In the genomic region with DNA sequence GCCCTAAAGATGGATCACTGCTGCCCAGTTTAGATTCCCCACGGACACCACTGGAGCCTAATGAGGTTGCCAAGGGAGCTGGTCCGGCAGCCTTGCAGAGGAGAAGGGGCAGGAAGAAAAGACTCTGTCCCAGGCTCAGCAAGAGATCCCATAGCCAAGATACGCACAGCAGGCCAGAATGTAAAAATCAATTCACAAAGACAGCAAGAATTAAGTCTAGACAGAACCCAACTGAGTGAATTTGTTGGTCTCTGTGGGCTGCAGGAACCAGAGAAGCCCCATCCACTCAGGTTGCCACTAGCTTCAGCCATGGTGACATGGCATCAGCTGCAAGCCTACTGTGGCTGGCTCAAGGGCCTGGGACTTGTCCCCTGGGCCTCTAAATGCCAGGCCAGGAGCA, we compare ENCODE assay signal across 31 cellular contexts. TPM values are rescaled to one million over a fixed set of nuclear protein-coding genes. Genes with fewer than 3 reads are reported as not detected.
"Had no signal": no experiment of that assay in that cellular context is flagged by ENCODE, and none has a peak within 500 bp of the region (broad histone marks: within the 10 kb centered on the region; RNA-seq: fewer than 3 reads in every experiment).

No MANE protein-coding gene starts in this region.

- H3K4me3 ChIP-seq: breast epithelium, right lobe of liver, thoracic aorta, uterus had no signal

- H3K36me3 ChIP-seq: breast epithelium, right lobe of liver, thoracic aorta, uterus, WERI-Rb-1 had no signal

- DNase-seq: activated CD4-positive, alpha-beta memory T cell treated with anti-CD3 and anti-CD28 coated beads for 36 hours; activated CD4-positive, alpha-beta T cell treated with anti-CD3 and anti-CD28 coated beads for 48 hours; activated CD8-positive, alpha-beta memory T cell treated with anti-CD3 and anti-CD28 coated beads, Interleukin-2, amount 50 U/mL, for 4 hours; activated gamma-delta T cell treated with Interleukin-2 at 50 U/mL for 16 hours; activated naive CD4-positive, alpha-beta T cell treated with anti-CD3 and anti-CD28 coated beads, Interleukin-2, amount 50 U/mL, for 16 hours; activated T-cell treated with anti-CD3 and anti-CD28 coated beads, Interleukin-2, amount 50 U/mL, for 24 hours; amniotic stem cell; cerebellar nuclear complex; cortex of kidney; foreskin keratinocyte; glutamatergic neuron; hippocampal formation; left colon; naive B cell; right lobe of liver; stimulated activated CD4-positive, alpha-beta T cell treated with anti-CD3 and anti-CD28 coated beads, Interleukin-2, amount 100 ng/mL, for 48 hours; stimulated activated naive CD4-positive, alpha-beta T cell treated with Interleukin-2 at 50 U/mL for 16 hours; SW 1271; T-helper 17 cell; T1000; uterus; WERI-Rb-1 had no signal

- H3K9me3 Mint-ChIP-seq: activated CD4-positive, alpha-beta memory T cell treated with anti-CD3 and anti-CD28 coated beads for 36 hours; activated T-cell treated with anti-CD3 and anti-CD28 coated beads, Interleukin-2, amount 50 U/mL, for 24 hours; activated T-helper 17 cell treated with anti-CD3 and anti-CD28 coated beads, Interleukin-2, amount 50 U/mL, for 72 hours; naive B cell; type B pancreatic cell had no signal

- FAIRE-seq: keratinocyte had no signal

- H3K9me3 ChIP-seq: breast epithelium, right lobe of liver, thoracic aorta, uterus had no signal

- H3K36me3 Mint-ChIP-seq: activated CD4-positive, alpha-beta memory T cell treated with anti-CD3 and anti-CD28 coated beads for 36 hours; mesothelial cell of epicardium; naive B cell; type B pancreatic cell had no signal

- H3K4me1 ChIP-seq: breast epithelium, uterus had no signal

- H3K4me1 Mint-ChIP-seq: activated T-helper 17 cell treated with anti-CD3 and anti-CD28 coated beads, Interleukin-2, amount 50 U/mL, for 72 hours had no signal

- H3K27ac Mint-ChIP-seq: activated CD4-positive, alpha-beta memory T cell treated with anti-CD3 and anti-CD28 coated beads for 36 hours; activated T-cell treated with anti-CD3 and anti-CD28 coated beads, Interleukin-2, amount 50 U/mL, for 24 hours; activated T-helper 17 cell treated with anti-CD3 and anti-CD28 coated beads, Interleukin-2, amount 50 U/mL, for 72 hours; mesothelial cell of epicardium; T-helper 17 cell; type B pancreatic cell had no signal

- H3K27me3 ChIP-seq: foreskin keratinocyte, right lobe of liver, uterus had no signal

- H3K27ac ChIP-seq: foreskin keratinocyte, right lobe of liver, thoracic aorta, WERI-Rb-1 had no signal

- ATAC-seq: activated CD4-positive, CD25-positive, alpha-beta regulatory T cell treated with anti-CD3 and anti-CD28 coated beads, Interleukin-2, amount 50 U/mL, for 24 hours; activated T-helper 17 cell treated with anti-CD3 and anti-CD28 coated beads, Interleukin-2, amount 50 U/mL, for 72 hours; esophagus mucosa; foreskin keratinocyte; left colon; T-helper 17 cell had no signal

- H3K27me3 Mint-ChIP-seq: activated CD4-positive, alpha-beta memory T cell treated with anti-CD3 and anti-CD28 coated beads for 36 hours; activated T-cell treated with anti-CD3 and anti-CD28 coated beads, Interleukin-2, amount 50 U/mL, for 24 hours; activated T-helper 17 cell treated with anti-CD3 and anti-CD28 coated beads, Interleukin-2, amount 50 U/mL, for 72 hours; naive B cell; T-helper 17 cell had no signal

- H3K4me3 Mint-ChIP-seq: activated CD4-positive, alpha-beta memory T cell treated with anti-CD3 and anti-CD28 coated beads for 36 hours; activated T-cell treated with anti-CD3 and anti-CD28 coated beads, Interleukin-2, amount 50 U/mL, for 24 hours; activated T-helper 17 cell treated with anti-CD3 and anti-CD28 coated beads, Interleukin-2, amount 50 U/mL, for 72 hours; mesothelial cell of epicardium; naive B cell; T-helper 17 cell; type B pancreatic cell had no signal

RNA-seq across cellular contexts. Expression of a gene that starts 24.8 kb away (rescaled TPM):
- total RNA-seq: activated CD4-positive, alpha-beta memory T cell treated with anti-CD3 and anti-CD28 coated beads for 36 hours; activated CD8-positive, alpha-beta memory T cell treated with anti-CD3 and anti-CD28 coated beads for 36 hours; activated T-helper 17 cell treated with anti-CD3 and anti-CD28 coated beads, Interleukin-2, amount 50 U/mL, for 72 hours; breast epithelium; esophagus mucosa; foreskin keratinocyte; left colon; mesothelial cell of epicardium; right lobe of liver; thoracic aorta; uterus had no signal
